In the genomic region with DNA sequence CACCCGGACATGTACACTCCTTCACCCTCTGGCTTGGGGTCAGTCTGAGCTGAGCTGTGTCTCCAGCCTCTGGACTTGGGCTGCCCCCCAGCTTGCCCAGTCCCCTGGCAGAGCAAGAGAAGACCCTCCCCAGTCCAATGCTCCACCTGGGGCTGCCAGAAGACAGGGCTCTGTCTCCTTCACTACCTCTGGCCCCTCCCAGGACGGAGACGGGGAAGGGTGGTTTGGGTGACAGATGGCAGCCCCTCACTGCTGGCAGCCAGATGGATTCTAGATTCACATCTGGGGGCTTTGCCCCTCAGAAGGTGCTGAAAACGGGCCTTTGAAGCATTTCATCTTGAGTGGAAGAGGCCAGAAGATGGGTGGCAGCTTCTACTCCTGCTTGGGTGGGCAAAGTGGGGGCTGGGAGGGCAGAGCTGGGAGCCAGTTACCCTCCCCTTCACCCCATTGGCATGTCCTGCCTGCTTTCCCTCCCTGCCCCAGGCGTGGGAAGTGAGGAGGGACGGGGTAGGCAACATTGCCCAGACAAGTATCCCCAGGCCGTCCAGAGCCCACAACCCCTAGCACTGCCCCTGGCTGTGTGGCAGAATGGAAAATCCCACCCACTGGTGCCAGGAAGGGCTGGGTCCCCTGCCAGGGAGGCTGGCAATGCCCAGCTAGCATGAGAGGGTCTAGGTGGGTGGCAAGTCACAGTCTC, we compare ENCODE assay signal across 1 cellular context.
A peak's percentile ranks its signal among the peaks of the same experiment; 100 is the strongest.
TF ChIP-seq lines count a peak whose summit lies in the region.

No MANE protein-coding gene starts in this region.

TF ChIP-seq in HepG2, 621 proteins besides CTCF, POLR2A, EP300 and RAD21:
- no peak for TF ChIP-seq ZFX (CRISPR knock-in tag; IDR thresholded peaks at IDR 0.05; ENCODE audit: low read depth)
- no peak for TF ChIP-seq ZKSCAN1 (IDR thresholded peaks at IDR 0.05; ENCODE audit: low read length)
- no peak for TF ChIP-seq FOXJ3 (CRISPR knock-in tag; IDR thresholded peaks at IDR 0.05; ENCODE audit: borderline replicate concordance)
- no peak for TF ChIP-seq ZBTB7A (CRISPR knock-in tag; IDR thresholded peaks at IDR 0.05)
- no peak for TF ChIP-seq AKAP8 (CRISPR knock-in tag; IDR thresholded peaks at IDR 0.05)
- TF ChIP-seq ZNF253 (CRISPR knock-in tag; IDR thresholded peaks at IDR 0.05; ENCODE audit: borderline replicate concordance): 0 out of 2 replicates have a peak, but pooled peaks have one; percentile 43
- no peak for TF ChIP-seq FOXP1 (IDR thresholded peaks at IDR 0.05)
- TF ChIP-seq FOXP1 (CRISPR knock-in tag; IDR thresholded peaks at IDR 0.05): no peak
- no peak for TF ChIP-seq PTBP1 (IDR thresholded peaks at IDR 0.05; ENCODE audit: low read depth, low read length, poor library complexity, severe bottlenecking)
- no peak for TF ChIP-seq RNF2 (conservative IDR thresholded peaks at IDR 0.05; ENCODE audit: low read depth)
- TF ChIP-seq, protein P1, sequence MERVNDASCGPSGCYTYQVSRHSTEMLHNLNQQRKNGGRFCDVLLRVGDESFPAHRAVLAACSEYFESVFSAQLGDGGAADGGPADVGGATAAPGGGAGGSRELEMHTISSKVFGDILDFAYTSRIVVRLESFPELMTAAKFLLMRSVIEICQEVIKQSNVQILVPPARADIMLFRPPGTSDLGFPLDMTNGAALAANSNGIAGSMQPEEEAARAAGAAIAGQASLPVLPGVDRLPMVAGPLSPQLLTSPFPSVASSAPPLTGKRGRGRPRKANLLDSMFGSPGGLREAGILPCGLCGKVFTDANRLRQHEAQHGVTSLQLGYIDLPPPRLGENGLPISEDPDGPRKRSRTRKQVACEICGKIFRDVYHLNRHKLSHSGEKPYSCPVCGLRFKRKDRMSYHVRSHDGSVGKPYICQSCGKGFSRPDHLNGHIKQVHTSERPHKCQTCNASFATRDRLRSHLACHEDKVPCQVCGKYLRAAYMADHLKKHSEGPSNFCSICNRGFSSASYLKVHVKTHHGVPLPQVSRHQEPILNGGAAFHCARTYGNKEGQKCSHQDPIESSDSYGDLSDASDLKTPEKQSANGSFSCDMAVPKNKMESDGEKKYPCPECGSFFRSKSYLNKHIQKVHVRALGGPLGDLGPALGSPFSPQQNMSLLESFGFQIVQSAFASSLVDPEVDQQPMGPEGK (CRISPR knock-in tag; IDR thresholded peaks at IDR 0.05): no peak
- TF ChIP-seq LCORL (IDR thresholded peaks at IDR 0.05): no peak
- 0 out of 2 replicates have a peak, but pooled peaks have one; percentile 10 for TF ChIP-seq LCORL (CRISPR knock-in tag; IDR thresholded peaks at IDR 0.05)
